ENCODE assay signal across 1 cellular context in the genomic region with DNA sequence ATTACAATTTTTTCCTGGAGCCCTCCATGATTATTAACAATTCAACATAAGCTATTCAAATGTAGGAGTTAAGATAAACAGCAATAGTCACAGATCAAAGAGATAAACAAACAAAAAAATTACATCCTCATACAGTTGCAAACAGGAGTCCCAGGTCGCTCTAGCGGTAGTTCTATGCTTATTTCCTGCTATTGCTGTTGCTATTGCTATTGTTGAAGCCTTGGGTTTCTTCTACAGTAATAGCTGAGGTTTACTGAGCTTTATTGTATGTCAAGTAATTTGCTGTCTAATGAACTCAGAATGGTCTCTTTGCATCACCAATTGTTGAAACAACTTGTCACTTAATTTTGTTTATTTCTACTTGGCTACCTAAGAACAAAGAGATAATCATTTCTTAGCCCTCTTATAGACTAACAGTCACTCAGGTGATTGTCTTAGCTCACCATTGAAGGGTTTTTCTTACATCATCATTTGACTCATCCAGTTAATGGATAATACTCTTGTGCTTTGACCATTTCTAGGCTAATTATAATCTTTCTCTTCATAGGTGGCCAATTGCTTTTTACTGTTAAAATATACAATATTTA.
TF ChIP-seq lines count a peak whose summit lies in the region.

No MANE protein-coding gene starts in this region.

TF ChIP-seq in WTC11, 78 proteins besides CTCF, POLR2A, EP300 and RAD21 (continued from another document):
- TF ChIP-seq ZNF512 (CRISPR knock-in tag; IDR thresholded peaks at IDR 0.05; ENCODE audit: borderline replicate concordance): no peak
- TF ChIP-seq MXD4 (CRISPR knock-in tag; IDR thresholded peaks at IDR 0.05; ENCODE audit: borderline replicate concordance): no peak
- TF ChIP-seq NR2C2 (CRISPR knock-in tag; IDR thresholded peaks at IDR 0.05): no peak
- TF ChIP-seq, protein P1, sequence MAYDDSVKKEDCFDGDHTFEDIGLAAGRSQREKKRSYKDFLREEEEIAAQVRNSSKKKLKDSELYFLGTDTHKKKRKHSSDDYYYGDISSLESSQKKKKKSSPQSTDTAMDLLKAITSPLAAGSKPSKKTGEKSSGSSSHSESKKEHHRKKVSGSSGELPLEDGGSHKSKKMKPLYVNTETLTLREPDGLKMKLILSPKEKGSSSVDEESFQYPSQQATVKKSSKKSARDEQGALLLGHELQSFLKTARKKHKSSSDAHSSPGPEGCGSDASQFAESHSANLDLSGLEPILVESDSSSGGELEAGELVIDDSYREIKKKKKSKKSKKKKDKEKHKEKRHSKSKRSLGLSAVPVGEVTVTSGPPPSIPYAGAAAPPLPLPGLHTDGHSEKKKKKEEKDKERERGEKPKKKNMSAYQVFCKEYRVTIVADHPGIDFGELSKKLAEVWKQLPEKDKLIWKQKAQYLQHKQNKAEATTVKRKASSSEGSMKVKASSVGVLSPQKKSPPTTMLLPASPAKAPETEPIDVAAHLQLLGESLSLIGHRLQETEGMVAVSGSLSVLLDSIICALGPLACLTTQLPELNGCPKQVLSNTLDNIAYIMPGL (CRISPR knock-in tag; IDR thresholded peaks at IDR 0.05): no peak
- TF ChIP-seq ZNF317 (CRISPR knock-in tag; IDR thresholded peaks at IDR 0.05; ENCODE audit: borderline replicate concordance, low read depth): no peak
- no peak for TF ChIP-seq RELA (CRISPR knock-in tag; IDR thresholded peaks at IDR 0.05; ENCODE audit: borderline replicate concordance)
- no peak for TF ChIP-seq SMAD3 (CRISPR knock-in tag; IDR thresholded peaks at IDR 0.05; ENCODE audit: borderline replicate concordance)
- TF ChIP-seq MAX (CRISPR knock-in tag; IDR thresholded peaks at IDR 0.05): no peak
- TF ChIP-seq OVOL2 (CRISPR knock-in tag; IDR thresholded peaks at IDR 0.05; ENCODE audit: borderline replicate concordance): no peak
- no peak for TF ChIP-seq AR (CRISPR knock-in tag; IDR thresholded peaks at IDR 0.05)
